8 cellular contexts compared by ENCODE assay signal in the genomic region with DNA sequence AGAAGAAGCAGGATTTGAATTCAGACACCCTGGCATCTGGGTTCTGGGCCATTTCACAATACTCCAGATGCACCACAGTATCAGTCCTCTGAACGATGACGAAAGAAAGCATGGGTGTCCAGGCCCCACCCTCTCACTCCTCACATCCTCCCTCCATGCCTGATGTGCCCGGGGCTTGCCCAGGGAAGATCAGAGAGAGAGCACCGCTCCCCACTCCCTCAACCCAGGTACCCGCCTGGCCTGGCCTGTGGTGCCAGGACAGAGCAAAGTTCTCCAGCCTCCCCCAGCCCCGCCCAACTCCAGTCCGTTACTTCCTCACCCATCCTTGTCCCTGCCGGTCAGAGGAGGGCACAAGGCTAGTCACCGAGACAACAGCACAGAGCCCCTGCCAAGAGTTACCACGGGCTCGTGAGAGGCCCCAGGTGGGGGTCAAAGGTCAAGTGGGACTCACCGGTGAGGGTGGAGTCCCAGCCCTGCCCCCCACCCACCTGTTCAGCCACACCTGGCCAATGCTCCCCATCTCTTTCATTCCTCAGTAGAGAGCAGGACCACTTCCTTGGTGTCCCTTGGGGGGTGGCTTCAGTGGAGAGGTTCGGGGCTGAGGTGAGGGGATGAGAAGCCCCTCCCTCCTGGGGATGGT. TPM values are rescaled to one million over a fixed set of nuclear protein-coding genes. Genes with fewer than 3 reads are reported as not detected.
DNase-seq lines count a peak whose midpoint lies in the region; ATAC-seq and TF ChIP-seq lines count a peak whose summit lies in the region.

No MANE protein-coding gene starts in this region.

- H3K27me3 ChIP-seq in CD8-positive, alpha-beta T cell (ENCODE audit: insufficient read depth, low read length): no peaks in the 10 kb centered on the region
- no peaks in the 10 kb centered on the region for H3K27me3 ChIP-seq in MG63
- H3K27me3 ChIP-seq in rectal smooth muscle tissue (ENCODE audit: control insufficient read depth, insufficient read depth, low read length): no peaks in the 10 kb centered on the region

- peak overlapping the region; percentile 99 for H3K27ac Mint-ChIP-seq in CD8-positive, alpha-beta T cell
- peak overlapping the region; percentile 98 for H3K27ac Mint-ChIP-seq in activated naive CD4-positive, alpha-beta T cell treated with anti-CD3 and anti-CD28 coated beads, Interleukin-2, amount 50 U/mL, for 24 hours

- DNase-seq in CD8-positive, alpha-beta T cell: peak in 4 of 7 experiments; percentile 56 to 73 (median 62)
- peak; percentile 67 for DNase-seq in MG63
- peak; percentile 78 for DNase-seq in Right ventricle myocardium superior
- DNase-seq in ecto neural progenitor cell (ENCODE audit: low spot score): no peak
- DNase-seq in GOT3 (lab: John Stamatoyannopoulos, UW): no peak

- intact Hi-C loops in CD8-positive, alpha-beta T cell (cut with DNase I, micrococcal nuclease): no loop called here
- intact Hi-C loops in Right ventricle myocardium superior (cut with DNase I): no loop called here

- no peaks in the 10 kb centered on the region for H3K27me3 Mint-ChIP-seq in CD8-positive, alpha-beta T cell (ENCODE audit: low read depth)
- no peaks in the 10 kb centered on the region for H3K27me3 Mint-ChIP-seq in activated naive CD4-positive, alpha-beta T cell treated with anti-CD3 and anti-CD28 coated beads, Interleukin-2, amount 50 U/mL, for 24 hours

- H3K9me3 Mint-ChIP-seq in CD8-positive, alpha-beta T cell: no peaks in the 10 kb centered on the region
- no peaks in the 10 kb centered on the region for H3K9me3 Mint-ChIP-seq in activated naive CD4-positive, alpha-beta T cell treated with anti-CD3 and anti-CD28 coated beads, Interleukin-2, amount 50 U/mL, for 24 hours

- H3K9ac ChIP-seq in rectal smooth muscle tissue (ENCODE audit: low read length): peak overlapping the region; percentile 11

- H3K36me3 ChIP-seq in CD8-positive, alpha-beta T cell (ENCODE audit: insufficient read depth, low read length): no peaks in the 10 kb centered on the region
- peaks cover 17% of the 10 kb centered on the region for H3K36me3 ChIP-seq in MG63
- H3K36me3 ChIP-seq in rectal smooth muscle tissue (ENCODE audit: control insufficient read depth, insufficient read depth, low read length): no peaks in the 10 kb centered on the region

- no peak for TF ChIP-seq CTCF in CD8-positive, alpha-beta T cell (IDR thresholded peaks at IDR 0.05)

- peaks cover 84% of the 10 kb centered on the region for H3K4me1 ChIP-seq in CD8-positive, alpha-beta T cell (ENCODE audit: insufficient read depth, low read length)
- peaks cover 83% of the 10 kb centered on the region for H3K4me1 ChIP-seq in rectal smooth muscle tissue (ENCODE audit: control insufficient read depth, insufficient read depth, low read length)

- peaks cover 81% of the 10 kb centered on the region for H3K4me1 Mint-ChIP-seq in CD8-positive, alpha-beta T cell (ENCODE audit: low read depth)
- peaks cover 73% of the 10 kb centered on the region for H3K4me1 Mint-ChIP-seq in activated naive CD4-positive, alpha-beta T cell treated with anti-CD3 and anti-CD28 coated beads, Interleukin-2, amount 50 U/mL, for 24 hours

- POLR2A ChIA-PET in CD8-positive, alpha-beta T cell (lab: Charles Lee): interaction anchor here (6.8 kb wide), 1 partner anchor 22 kb away, joined by 37 read pairs; no protein-coding TSS in a partner anchor

- CTCF ChIA-PET in CD8-positive, alpha-beta T cell (lab: Charles Lee): interaction anchor here (1.3 to 1.8 kb wide), 2 partner anchors 9 to 37 kb away, joined by 3 to 7 read pairs; no protein-coding TSS in a partner anchor

- ATAC-seq in CD8-positive, alpha-beta T cell: peak; percentile 14
- ATAC-seq in Right ventricle myocardium superior (ENCODE audit: poor library complexity) (peak; percentile 37), GM18502 (IDR thresholded peaks at IDR 0.05; ENCODE audit: poor library complexity, unreplicated experiment) (no peak)

- H3K4me3 ChIP-seq in CD8-positive, alpha-beta T cell (ENCODE audit: low read depth, low read length): peak overlapping the region; percentile 90
- peak overlapping the region; percentile 2; the same call in 1 of the 2 replicates for H3K4me3 ChIP-seq in MG63
- H3K4me3 ChIP-seq in rectal smooth muscle tissue (ENCODE audit: low read length): peak overlapping the region; percentile 52

- peak overlapping the region; percentile 94 for H3K27ac ChIP-seq in CD8-positive, alpha-beta T cell (ENCODE audit: low read depth, low read length)
- H3K27ac ChIP-seq in rectal smooth muscle tissue (ENCODE audit: low read depth, low read length): peak overlapping the region; percentile 91

- H3K9me3 ChIP-seq in CD8-positive, alpha-beta T cell (ENCODE audit: low read length): no peaks in the 10 kb centered on the region
- H3K9me3 ChIP-seq in MG63: no peaks in the 10 kb centered on the region

- peak overlapping the region; percentile 92 for H3K4me3 Mint-ChIP-seq in CD8-positive, alpha-beta T cell
- peak overlapping the region; percentile 90 for H3K4me3 Mint-ChIP-seq in activated naive CD4-positive, alpha-beta T cell treated with anti-CD3 and anti-CD28 coated beads, Interleukin-2, amount 50 U/mL, for 24 hours

- peaks cover 41% of the 10 kb centered on the region for H3K36me3 Mint-ChIP-seq in CD8-positive, alpha-beta T cell
- no peaks in the 10 kb centered on the region for H3K36me3 Mint-ChIP-seq in activated naive CD4-positive, alpha-beta T cell treated with anti-CD3 and anti-CD28 coated beads, Interleukin-2, amount 50 U/mL, for 24 hours

RNA-seq across cellular contexts. Expression of gene BCL9L, which starts 8.1 kb away (rescaled TPM):
- 100 to 1,000 TPM; 437 to 439 TPM for total RNA-seq in CD8-positive, alpha-beta T cell
- total RNA-seq in MG63 (2014; rRNA removed; shearing (Covaris generic); ENCODE audit: low replicate concordance): 1.8 and 2.3 TPM in 2 replicates
- 36.6 TPM for total RNA-seq in Right ventricle myocardium superior

RNA-seq across cellular contexts. Expression of gene CXCR5, which starts 33.9 kb away (rescaled TPM):
- 1 to 10 TPM; 7.6 to 8.0 TPM for total RNA-seq in CD8-positive, alpha-beta T cell
- total RNA-seq in MG63 (2014; rRNA removed; shearing (Covaris generic); ENCODE audit: low replicate concordance): not detected in 2 replicates
- not detected for total RNA-seq in Right ventricle myocardium superior

RNA-seq across cellular contexts. Expression of gene UPK2, which starts 38.5 kb away (rescaled TPM):
- not detected for total RNA-seq in CD8-positive, alpha-beta T cell
- not detected in 2 replicates for total RNA-seq in MG63 (2014; rRNA removed; shearing (Covaris generic); ENCODE audit: low replicate concordance)
- not detected for total RNA-seq in Right ventricle myocardium superior

RNA-seq across cellular contexts. Expression of gene FOXR1, which starts 54.0 kb away (rescaled TPM):
- total RNA-seq in CD8-positive, alpha-beta T cell: not detected
- total RNA-seq in MG63 (2014; rRNA removed; shearing (Covaris generic); ENCODE audit: low replicate concordance): not detected in 2 replicates
- not detected for total RNA-seq in Right ventricle myocardium superior

Comparison
In these comparisons a context has a peak if more than half of its experiments do, and no peak if none do; other contexts are left out.
1. DNase-seq: peak in CD8-positive, alpha-beta T cell (4 of 7), MG63 (single experiment) and Right ventricle myocardium superior (single experiment); none in ecto neural progenitor cell (single experiment) and GOT3 (single experiment).
2. H3K4me3 ChIP-seq: peak in every context shown above with its lines; median percentile 90 in CD8-positive, alpha-beta T cell; 52 in rectal smooth muscle tissue; 2 in MG63.
3. RNA of gene BCL9L, which starts 8.1 kb away (total RNA-seq): 437 to 439 TPM in CD8-positive, alpha-beta T cell; 36.6 TPM in Right ventricle myocardium superior (single experiment) and 1.8 to 2.3 TPM in MG63; every median in the first group is over 10 times any median in the second.